In the genomic region with DNA sequence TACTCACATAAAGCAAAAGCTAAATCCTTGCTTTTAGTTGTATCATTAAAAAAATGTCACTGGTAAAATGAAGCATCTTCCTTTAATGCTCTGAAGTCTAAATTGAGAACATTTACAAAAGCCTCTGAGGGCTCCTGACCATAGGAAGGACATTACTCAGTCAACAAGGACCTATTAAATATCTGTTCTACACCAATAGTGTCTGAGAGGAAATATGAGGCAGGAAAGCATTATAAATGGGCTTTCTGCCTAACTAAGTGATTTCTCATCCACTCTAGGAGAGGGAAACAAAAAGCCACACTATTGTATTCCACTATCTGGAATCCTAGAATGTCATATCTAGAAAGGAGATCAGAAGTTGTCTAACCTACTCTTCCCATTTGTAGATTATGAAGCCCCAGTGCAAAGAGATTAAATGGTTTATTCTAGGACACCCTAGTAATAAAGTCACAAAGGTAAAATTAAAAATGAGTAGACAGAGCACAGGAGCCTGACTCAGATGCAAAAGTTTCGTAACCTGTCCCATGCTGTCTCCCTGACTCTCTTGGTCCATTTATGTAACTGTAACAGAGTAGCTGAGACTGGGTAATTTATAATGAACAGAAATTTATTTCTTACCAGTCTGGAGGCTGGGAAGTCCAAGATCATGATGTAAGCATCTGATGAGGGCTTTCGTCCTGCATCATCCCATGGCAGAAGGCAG, we compare ENCODE assay signal across 1 cellular context.
TF ChIP-seq lines count a peak whose summit lies in the region.

No MANE protein-coding gene starts in this region.

TF ChIP-seq in SK-N-SH, 30 proteins besides CTCF, POLR2A, EP300 and RAD21:
- TF ChIP-seq, protein P1, sequence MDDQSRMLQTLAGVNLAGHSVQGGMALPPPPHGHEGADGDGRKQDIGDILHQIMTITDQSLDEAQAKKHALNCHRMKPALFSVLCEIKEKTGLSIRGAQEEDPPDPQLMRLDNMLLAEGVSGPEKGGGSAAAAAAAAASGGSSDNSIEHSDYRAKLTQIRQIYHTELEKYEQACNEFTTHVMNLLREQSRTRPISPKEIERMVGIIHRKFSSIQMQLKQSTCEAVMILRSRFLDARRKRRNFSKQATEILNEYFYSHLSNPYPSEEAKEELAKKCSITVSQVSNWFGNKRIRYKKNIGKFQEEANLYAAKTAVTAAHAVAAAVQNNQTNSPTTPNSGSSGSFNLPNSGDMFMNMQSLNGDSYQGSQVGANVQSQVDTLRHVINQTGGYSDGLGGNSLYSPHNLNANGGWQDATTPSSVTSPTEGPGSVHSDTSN (IDR thresholded peaks at IDR 0.05): peak; percentile 41; the same call in 1 of the 2 replicates
- no peak for TF ChIP-seq TEAD4 (IDR thresholded peaks at IDR 0.05; ENCODE audit: borderline replicate concordance, insufficient read depth)
- TF ChIP-seq TCF12 (IDR thresholded peaks at IDR 0.05): 0 out of 2 replicates have a peak, but pooled peaks have one; percentile 26
